In genomic region chr12:104137902-104138746, GRCh38 we compare ENCODE assay signal across 1 cellular context.
TF ChIP-seq lines count a peak whose summit lies in the region.

Gene NFYB, minus strand, starts transcription at chr12:104138210. Its CDS starts 2,757 bp downstream, at chr12:104135453.

TF ChIP-seq in K562, 482 proteins besides CTCF, POLR2A, EP300 and RAD21 (continued from another document):
- TF ChIP-seq TFE3 (CRISPR knock-in tag; IDR thresholded peaks at IDR 0.05) (no peak), EGR1 (conservative IDR thresholded peaks at IDR 0.05) (no peak), SP2 (IDR thresholded peaks at IDR 0.05; ENCODE audit: extremely low read depth, low read depth, low read length, poor library complexity, severe bottlenecking) (peak; percentile 31), CGGBP1 (CRISPR knock-in tag; IDR thresholded peaks at IDR 0.05) (no peak), LCOR (CRISPR knock-in tag; IDR thresholded peaks at IDR 0.05) (0 out of 2 replicates have a peak, but pooled peaks have one; percentile 56), CC2D1A (IDR thresholded peaks at IDR 0.05) (peak; percentile 53; the same call in 1 of the 2 replicates), RCOR1 (IDR thresholded peaks at IDR 0.05; ENCODE audit: borderline replicate concordance in 1 of 2, low read depth in 2 of 2, low read length in 2 of 2) (peak in 1 of 2 experiments; percentile 51; a peak in 1 of 4 replicates), ELF2 (CRISPR knock-in tag; IDR thresholded peaks at IDR 0.05) (no peak), GMEB1 (CRISPR knock-in tag; IDR thresholded peaks at IDR 0.05) (peak; percentile 72), MNT (conservative IDR thresholded peaks at IDR 0.05) (peak in 1 of 2 experiments; percentile 64; a peak in 3 of 4 replicates), SREBF1 (IDR thresholded peaks at IDR 0.05; ENCODE audit: borderline replicate concordance, low read depth, low read length) (no peak), KLF6 (CRISPR knock-in tag; IDR thresholded peaks at IDR 0.05; ENCODE audit: borderline replicate concordance) (0 out of 2 replicates have a peak, but pooled peaks have one; percentile 23), ZBTB9 (CRISPR knock-in tag; IDR thresholded peaks at IDR 0.05) (no peak), PTTG1 (tag; IDR thresholded peaks at IDR 0.05; ENCODE audit: low read depth) (no peak), POLR2G (IDR thresholded peaks at IDR 0.05; ENCODE audit: low read depth, low read length) (peak; percentile 90), RFX5 (IDR thresholded peaks at IDR 0.05; ENCODE audit: low read depth, low read length) (no peak), ZC3H4 (CRISPR knock-in tag; IDR thresholded peaks at IDR 0.05; ENCODE audit: borderline replicate concordance) (no peak), UBTF (IDR thresholded peaks at IDR 0.05; ENCODE audit: borderline replicate concordance in 1 of 2, low read depth in 2 of 2, low read length in 2 of 2) (peak; percentile 16 to 70; a peak in 3 of 4 replicates), JUN (IDR thresholded peaks at IDR 0.05; ENCODE audit: borderline replicate concordance, low read depth, low read length) (no peak), JUN (CRISPR knock-in tag; IDR thresholded peaks at IDR 0.05; ENCODE audit: borderline replicate concordance) (no peak), ZNF175 (CRISPR knock-in tag; IDR thresholded peaks at IDR 0.05; ENCODE audit: low read depth) (0 out of 2 replicates have a peak, but pooled peaks have one; percentile 31), ELK1 (CRISPR knock-in tag; IDR thresholded peaks at IDR 0.05) (no peak)
TF ChIP-seq in K562: peak in this region for 88.
